In genomic region chr12:15726029-15726756, GRCh38 we compare ENCODE assay signal across 11 cellular contexts.
DNase-seq lines count a peak whose midpoint lies in the region; ATAC-seq and TF ChIP-seq lines count a peak whose summit lies in the region.
"Had no signal": no experiment of that assay in that cellular context is flagged by ENCODE, and none has a peak within 500 bp of the region (broad histone marks: within the 10 kb centered on the region; RNA-seq: fewer than 3 reads in every experiment).

No MANE protein-coding gene starts in this region.

- H3K27ac Mint-ChIP-seq in Calu3 (ENCODE audit: unreplicated experiment): peak overlapping the region; percentile 44
- H3K27ac Mint-ChIP-seq in neural crest cell (ENCODE audit: unreplicated experiment): peak overlapping the region; percentile 7
- H3K27ac Mint-ChIP-seq in activated CD4-positive, alpha-beta T cell treated with anti-CD3 and anti-CD28 coated beads for 36 hours: no peak overlapping the region
- H3K27ac Mint-ChIP-seq: CD4-positive, alpha-beta memory T cell; naive B cell had no signal

- H3K27me3 Mint-ChIP-seq in Calu3 (ENCODE audit: unreplicated experiment) (no peaks in the 10 kb centered on the region), neural crest cell (ENCODE audit: low read depth) (no peaks in the 10 kb centered on the region)
- peaks cover 4% of the 10 kb centered on the region for H3K27me3 Mint-ChIP-seq in activated CD4-positive, alpha-beta T cell treated with anti-CD3 and anti-CD28 coated beads for 36 hours

- H3K4me3 Mint-ChIP-seq in Calu3 (ENCODE audit: low read depth, unreplicated experiment) (peak overlapping the region; percentile 3), neural crest cell (no peak overlapping the region)
- no peak overlapping the region for H3K4me3 Mint-ChIP-seq in activated CD4-positive, alpha-beta T cell treated with anti-CD3 and anti-CD28 coated beads for 36 hours
- H3K4me3 Mint-ChIP-seq: CD4-positive, alpha-beta memory T cell; naive B cell had no signal

- no TSS peak for BruUV-seq in Calu3 (replicated peaks; lab: Mats Ljungman, UMichigan)

- H3K9me3 Mint-ChIP-seq in Calu3 (ENCODE audit: low read depth, unreplicated experiment) (peaks cover 6% of the 10 kb centered on the region), neural crest cell (no peaks in the 10 kb centered on the region)
- H3K9me3 Mint-ChIP-seq in activated CD4-positive, alpha-beta T cell treated with anti-CD3 and anti-CD28 coated beads for 36 hours (ENCODE audit: low read depth): no peaks in the 10 kb centered on the region
- H3K9me3 Mint-ChIP-seq: CD4-positive, alpha-beta memory T cell had no signal

- POLR2A ChIA-PET in activated CD4-positive, alpha-beta T cell treated with anti-CD3 and anti-CD28 coated beads for 36 hours (lab: Charles Lee): no interaction called here

- peaks cover 5% of the 10 kb centered on the region for H3K36me3 Mint-ChIP-seq in Calu3 (ENCODE audit: insufficient read depth, unreplicated experiment)
- H3K36me3 Mint-ChIP-seq in neural crest cell (ENCODE audit: low read depth): peaks cover 7% of the 10 kb centered on the region
- no peaks in the 10 kb centered on the region for H3K36me3 Mint-ChIP-seq in activated CD4-positive, alpha-beta T cell treated with anti-CD3 and anti-CD28 coated beads for 36 hours (ENCODE audit: low read depth)
- H3K36me3 Mint-ChIP-seq: CD4-positive, alpha-beta memory T cell; naive B cell had no signal

- DNase-seq in Calu3 (no peak), NOMO-1 treated with DMSO at 0.1 percent for 48 hours (lab: John Stamatoyannopoulos, UW; ENCODE audit: unreplicated experiment) (peak; percentile 67), fibroblast of peridontal ligament (ENCODE audit: extremely low read depth) (peak; percentile 37), neural crest cell (ENCODE audit: low read depth, low spot score) (no peak), HPDE6-E6E7 (ENCODE audit: extremely low spot score) (no peak), NCI-H2029 (lab: John Stamatoyannopoulos, UW) (no peak)
- no peak for DNase-seq in activated CD4-positive, alpha-beta T cell treated with anti-CD3 and anti-CD28 coated beads for 36 hours
- no peak for DNase-seq in activated naive CD4-positive, alpha-beta T cell treated with Interleukin-2 at 50 U/mL for 16 hours
- DNase-seq: CD4-positive, alpha-beta memory T cell; naive B cell; NCI-H2171 had no signal

- no peak for ATAC-seq in activated CD4-positive, alpha-beta T cell treated with anti-CD3 and anti-CD28 coated beads for 36 hours

- CTCF ChIA-PET in Calu3 (lab: Charles Lee): interaction anchor here (1.9 kb wide), 1 partner anchor 10 kb away, joined by 4 read pairs; no protein-coding TSS in a partner anchor
- CTCF ChIA-PET in activated CD4-positive, alpha-beta T cell treated with anti-CD3 and anti-CD28 coated beads for 36 hours (lab: Charles Lee): interaction anchor here (1.0 kb wide), 1 partner anchor 9 kb away, joined by 3 read pairs; no protein-coding TSS in a partner anchor

- intact Hi-C loops in Calu3 (cut with micrococcal nuclease; ENCODE audit: unreplicated experiment): no loop called here
- intact Hi-C loops in activated CD4-positive, alpha-beta T cell treated with anti-CD3 and anti-CD28 coated beads for 36 hours (cut with DNase I, micrococcal nuclease): no loop called here

- TF ChIP-seq CTCF in Calu3 (IDR thresholded peaks at IDR 0.05; ENCODE audit: unreplicated experiment) (no peak), neural crest cell (conservative IDR thresholded peaks at IDR 0.05) (no peak)

- peaks cover 76% of the 10 kb centered on the region for H3K4me1 Mint-ChIP-seq in Calu3 (ENCODE audit: low read depth, unreplicated experiment)
- peaks cover 40% of the 10 kb centered on the region for H3K4me1 Mint-ChIP-seq in neural crest cell
- no peaks in the 10 kb centered on the region for H3K4me1 Mint-ChIP-seq in activated CD4-positive, alpha-beta T cell treated with anti-CD3 and anti-CD28 coated beads for 36 hours
- H3K4me1 Mint-ChIP-seq: CD4-positive, alpha-beta memory T cell; naive B cell had no signal

Comparison
In these comparisons a context has a peak if more than half of its experiments do, and no peak if none do; other contexts are left out.
1. DNase-seq: peak in NOMO-1 treated with DMSO at 0.1 percent for 48 hours (single experiment) and fibroblast of peridontal ligament (single experiment); none in Calu3 (single experiment), neural crest cell (single experiment), HPDE6-E6E7 (single experiment), activated CD4-positive, alpha-beta T cell treated with anti-CD3 and anti-CD28 coated beads for 36 hours (single experiment), activated naive CD4-positive, alpha-beta T cell treated with Interleukin-2 at 50 U/mL for 16 hours (single experiment) and NCI-H2029 (single experiment).